ENCODE assay signal across 11 cellular contexts in the genomic region with DNA sequence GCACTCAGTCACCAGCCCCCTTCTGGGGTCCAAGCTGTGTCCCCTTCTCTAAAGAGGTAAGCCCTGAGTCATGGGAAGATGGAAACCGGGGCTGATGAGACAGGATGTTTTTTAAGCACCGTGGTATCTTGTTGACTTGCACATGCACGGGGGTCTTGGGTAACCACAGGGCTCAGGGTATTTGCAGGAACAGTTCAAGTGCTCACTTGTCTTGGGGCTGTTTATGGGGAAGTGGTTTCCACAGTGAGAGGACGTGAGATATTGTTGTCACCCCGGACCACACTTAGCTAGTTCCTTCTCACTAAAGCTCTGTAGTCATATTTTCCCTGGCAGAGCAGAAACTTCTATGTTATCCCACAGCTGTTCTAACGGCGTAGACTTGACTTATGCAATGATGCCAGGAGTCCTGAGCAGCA. TPM values are rescaled to one million over a fixed set of nuclear protein-coding genes. Genes with fewer than 3 reads are reported as not detected.
DNase-seq lines count a peak whose midpoint lies in the region; ATAC-seq lines count a peak whose summit lies in the region.
"Had no signal": no experiment of that assay in that cellular context is flagged by ENCODE, and none has a peak within 500 bp of the region (broad histone marks: within the 10 kb centered on the region; RNA-seq: fewer than 3 reads in every experiment).

No MANE protein-coding gene starts in this region.

- peak overlapping the region; percentile 47 for H3K27ac Mint-ChIP-seq in activated naive CD8-positive, alpha-beta T cell treated with anti-CD3 and anti-CD28 coated beads for 36 hours

- peak; percentile 73 for DNase-seq in activated CD8-positive, alpha-beta memory T cell treated with anti-CD3 and anti-CD28 coated beads for 24 hours
- DNase-seq in activated CD8-positive, alpha-beta memory T cell treated with anti-CD3 and anti-CD28 coated beads, Interleukin-2, amount 50 U/mL, for 48 hours: no peak
- DNase-seq in activated naive CD8-positive, alpha-beta T cell treated with anti-CD3 and anti-CD28 coated beads for 36 hours: peak; percentile 39
- DNase-seq in stimulated activated CD8-positive, alpha-beta memory T cell treated with anti-CD3 and anti-CD28 coated beads, Interleukin-4, amount 100 ng/mL, for 48 hours: peak; percentile 54
- DNase-seq in NCI-H526 treated with DMSO at 0.1 percent for 48 hours (lab: John Stamatoyannopoulos, UW): no peak
- no peak for DNase-seq in GM19238 (ENCODE audit: insufficient read length, low spot score)
- DNase-seq: right cardiac atrium had no signal

- ATAC-seq in HG03354 (IDR thresholded peaks at IDR 0.05; ENCODE audit: poor library complexity, severe bottlenecking, unreplicated experiment) (peak; percentile 68), HG03439 (IDR thresholded peaks at IDR 0.05; ENCODE audit: unreplicated experiment) (no peak)

- H3K4me1 Mint-ChIP-seq in activated naive CD8-positive, alpha-beta T cell treated with anti-CD3 and anti-CD28 coated beads for 36 hours: peaks cover 23% of the 10 kb centered on the region

- no peak overlapping the region for H3K4me3 Mint-ChIP-seq in activated naive CD8-positive, alpha-beta T cell treated with anti-CD3 and anti-CD28 coated beads for 36 hours

- no peaks in the 10 kb centered on the region for H3K36me3 Mint-ChIP-seq in activated naive CD8-positive, alpha-beta T cell treated with anti-CD3 and anti-CD28 coated beads for 36 hours

- H3K27me3 Mint-ChIP-seq in activated naive CD8-positive, alpha-beta T cell treated with anti-CD3 and anti-CD28 coated beads for 36 hours: peaks cover 67% of the 10 kb centered on the region

- no peaks in the 10 kb centered on the region for H3K9me3 Mint-ChIP-seq in activated naive CD8-positive, alpha-beta T cell treated with anti-CD3 and anti-CD28 coated beads for 36 hours

RNA-seq across cellular contexts. Expression of a gene that starts 7.7 kb away (rescaled TPM):
- 1 to 10 TPM; 2.9 to 3.2 TPM for total RNA-seq in activated naive CD8-positive, alpha-beta T cell treated with anti-CD3 and anti-CD28 coated beads for 36 hours
- total RNA-seq: dermis microvascular lymphatic vessel endothelial cell, M059J, right cardiac atrium had no signal

RNA-seq across cellular contexts. Expression of a gene that starts 12.5 kb away (rescaled TPM):
- total RNA-seq in activated naive CD8-positive, alpha-beta T cell treated with anti-CD3 and anti-CD28 coated beads for 36 hours: 1 to 10 TPM; 2.0 to 2.6 TPM
- total RNA-seq: M059J had no signal

RNA-seq across cellular contexts. Expression of a gene that starts 22.0 kb away (rescaled TPM):
- total RNA-seq in activated naive CD8-positive, alpha-beta T cell treated with anti-CD3 and anti-CD28 coated beads for 36 hours: 1 to 10 TPM; 4.4 to 5.5 TPM
- total RNA-seq: dermis microvascular lymphatic vessel endothelial cell, M059J had no signal

Comparison
In these comparisons a context has a peak if more than half of its experiments do, and no peak if none do; other contexts are left out.
1. DNase-seq: peak in activated CD8-positive, alpha-beta memory T cell treated with anti-CD3 and anti-CD28 coated beads for 24 hours (single experiment), activated naive CD8-positive, alpha-beta T cell treated with anti-CD3 and anti-CD28 coated beads for 36 hours (single experiment) and stimulated activated CD8-positive, alpha-beta memory T cell treated with anti-CD3 and anti-CD28 coated beads, Interleukin-4, amount 100 ng/mL, for 48 hours (single experiment); none in activated CD8-positive, alpha-beta memory T cell treated with anti-CD3 and anti-CD28 coated beads, Interleukin-2, amount 50 U/mL, for 48 hours (single experiment), NCI-H526 treated with DMSO at 0.1 percent for 48 hours (single experiment) and GM19238 (single experiment).